ENCODE assay signal across 1 cellular context in genomic region chr11:10307411-10308207, GRCh38.
A peak's percentile ranks its signal among the peaks of the same experiment; 100 is the strongest.
TF ChIP-seq lines count a peak whose summit lies in the region.

No MANE protein-coding gene starts in this region.

TF ChIP-seq in HEK293, 187 proteins besides CTCF, POLR2A, EP300 and RAD21 (continued from another document and continues in another):
- TF ChIP-seq, protein P1, sequence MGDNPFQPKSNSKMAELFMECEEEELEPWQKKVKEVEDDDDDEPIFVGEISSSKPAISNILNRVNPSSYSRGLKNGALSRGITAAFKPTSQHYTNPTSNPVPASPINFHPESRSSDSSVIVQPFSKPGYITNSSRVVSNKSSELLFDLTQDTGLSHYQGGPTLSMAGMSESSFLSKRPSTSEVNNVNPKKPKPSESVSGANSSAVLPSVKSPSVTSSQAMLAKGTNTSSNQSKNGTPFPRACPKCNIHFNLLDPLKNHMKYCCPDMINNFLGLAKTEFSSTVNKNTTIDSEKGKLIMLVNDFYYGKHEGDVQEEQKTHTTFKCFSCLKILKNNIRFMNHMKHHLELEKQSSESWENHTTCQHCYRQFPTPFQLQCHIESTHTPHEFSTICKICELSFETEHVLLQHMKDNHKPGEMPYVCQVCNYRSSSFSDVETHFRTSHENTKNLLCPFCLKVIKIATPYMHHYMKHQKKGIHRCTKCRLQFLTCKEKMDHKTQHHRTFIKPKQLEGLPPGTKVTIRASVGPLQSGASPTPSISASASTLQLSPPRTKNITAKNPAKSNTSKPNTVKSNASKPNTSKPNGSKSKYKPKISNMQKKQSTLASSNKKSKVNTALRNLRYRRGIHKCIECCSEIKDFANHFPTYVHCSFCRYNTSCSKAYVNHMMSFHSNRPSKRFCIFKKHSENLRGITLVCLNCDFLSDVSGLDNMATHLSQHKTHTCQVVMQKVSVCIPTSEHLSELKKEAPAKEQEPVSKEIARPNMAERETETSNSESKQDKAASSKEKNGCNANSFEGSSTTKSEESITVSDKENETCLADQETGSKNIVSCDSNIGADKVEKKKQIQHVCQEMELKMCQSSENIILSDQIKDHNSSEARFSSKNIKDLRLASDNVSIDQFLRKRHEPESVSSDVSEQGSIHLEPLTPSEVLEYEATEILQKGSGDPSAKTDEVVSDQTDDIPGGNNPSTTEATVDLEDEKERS (tag by site-specific recombination; IDR thresholded peaks at IDR 0.05) = no peak
- no peak for TF ChIP-seq ZNF132 (tag by site-specific recombination; IDR thresholded peaks at IDR 0.05; ENCODE audit: borderline replicate concordance)
- peak; percentile 84 for TF ChIP-seq ZNF423 (tag by site-specific recombination; IDR thresholded peaks at IDR 0.05)
- peak; percentile 35; the same call in 1 of the 2 replicates for TF ChIP-seq KLF17 (tag by site-specific recombination; IDR thresholded peaks at IDR 0.05)
- 0 out of 2 replicates have a peak, but pooled peaks have one; percentile 11 for TF ChIP-seq YY1 (tag by site-specific recombination; IDR thresholded peaks at IDR 0.05)
- peak; percentile 28; the same call in 1 of the 2 replicates for TF ChIP-seq KLF9 (tag by site-specific recombination; IDR thresholded peaks at IDR 0.05; ENCODE audit: low read depth)
- TF ChIP-seq ZNF239 (tag by site-specific recombination; IDR thresholded peaks at IDR 0.05) = no peak
- TF ChIP-seq ZNF776 (tag by site-specific recombination; IDR thresholded peaks at IDR 0.05; ENCODE audit: borderline replicate concordance) = no peak
- no peak for TF ChIP-seq ZNF416 (tag by site-specific recombination; IDR thresholded peaks at IDR 0.05)
- TF ChIP-seq ZBTB44 (tag by site-specific recombination; IDR thresholded peaks at IDR 0.05) = no peak
- no peak for TF ChIP-seq ZNF214 (tag by site-specific recombination; IDR thresholded peaks at IDR 0.05; ENCODE audit: borderline replicate concordance)
- TF ChIP-seq ZNF394 (tag by site-specific recombination; IDR thresholded peaks at IDR 0.05; ENCODE audit: borderline replicate concordance) = no peak; the same call in 1 of the 2 replicates
- no peak for TF ChIP-seq ZNF221 (tag by site-specific recombination; IDR thresholded peaks at IDR 0.05; ENCODE audit: borderline replicate concordance)
- no peak for TF ChIP-seq ZNF518A (tag by site-specific recombination; conservative IDR thresholded peaks at IDR 0.05; ENCODE audit: low read depth)
- TF ChIP-seq ZNF580 (tag by site-specific recombination; IDR thresholded peaks at IDR 0.05) = 0 out of 2 replicates have a peak, but pooled peaks have one; percentile 18
- no peak for TF ChIP-seq ZNF658 (tag by site-specific recombination; IDR thresholded peaks at IDR 0.05)
- TF ChIP-seq ZNF140 (tag by site-specific recombination; IDR thresholded peaks at IDR 0.05) = no peak
- TF ChIP-seq, protein P2, sequence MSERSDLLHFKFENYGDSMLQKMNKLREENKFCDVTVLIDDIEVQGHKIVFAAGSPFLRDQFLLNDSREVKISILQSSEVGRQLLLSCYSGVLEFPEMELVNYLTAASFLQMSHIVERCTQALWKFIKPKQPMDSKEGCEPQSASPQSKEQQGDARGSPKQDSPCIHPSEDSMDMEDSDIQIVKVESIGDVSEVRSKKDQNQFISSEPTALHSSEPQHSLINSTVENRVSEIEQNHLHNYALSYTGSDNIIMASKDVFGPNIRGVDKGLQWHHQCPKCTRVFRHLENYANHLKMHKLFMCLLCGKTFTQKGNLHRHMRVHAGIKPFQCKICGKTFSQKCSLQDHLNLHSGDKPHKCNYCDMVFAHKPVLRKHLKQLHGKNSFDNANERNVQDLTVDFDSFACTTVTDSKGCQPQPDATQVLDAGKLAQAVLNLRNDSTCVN (tag by site-specific recombination; optimal IDR thresholded peaks at IDR 0.05) = peak; percentile 82
- no peak for TF ChIP-seq OVOL3 (tag by site-specific recombination; IDR thresholded peaks at IDR 0.05)
- TF ChIP-seq ZIC2 (tag by site-specific recombination; IDR thresholded peaks at IDR 0.05) = peak; percentile 79
- peak; percentile 78 for TF ChIP-seq ZNF660 (tag by site-specific recombination; IDR thresholded peaks at IDR 0.05)
- TF ChIP-seq HOXD13 (CRISPR knock-in tag; IDR thresholded peaks at IDR 0.05; ENCODE audit: borderline replicate concordance) = no peak
- TF ChIP-seq ZNF513 (tag by site-specific recombination; IDR thresholded peaks at IDR 0.05) = no peak
- TF ChIP-seq, protein P3, sequence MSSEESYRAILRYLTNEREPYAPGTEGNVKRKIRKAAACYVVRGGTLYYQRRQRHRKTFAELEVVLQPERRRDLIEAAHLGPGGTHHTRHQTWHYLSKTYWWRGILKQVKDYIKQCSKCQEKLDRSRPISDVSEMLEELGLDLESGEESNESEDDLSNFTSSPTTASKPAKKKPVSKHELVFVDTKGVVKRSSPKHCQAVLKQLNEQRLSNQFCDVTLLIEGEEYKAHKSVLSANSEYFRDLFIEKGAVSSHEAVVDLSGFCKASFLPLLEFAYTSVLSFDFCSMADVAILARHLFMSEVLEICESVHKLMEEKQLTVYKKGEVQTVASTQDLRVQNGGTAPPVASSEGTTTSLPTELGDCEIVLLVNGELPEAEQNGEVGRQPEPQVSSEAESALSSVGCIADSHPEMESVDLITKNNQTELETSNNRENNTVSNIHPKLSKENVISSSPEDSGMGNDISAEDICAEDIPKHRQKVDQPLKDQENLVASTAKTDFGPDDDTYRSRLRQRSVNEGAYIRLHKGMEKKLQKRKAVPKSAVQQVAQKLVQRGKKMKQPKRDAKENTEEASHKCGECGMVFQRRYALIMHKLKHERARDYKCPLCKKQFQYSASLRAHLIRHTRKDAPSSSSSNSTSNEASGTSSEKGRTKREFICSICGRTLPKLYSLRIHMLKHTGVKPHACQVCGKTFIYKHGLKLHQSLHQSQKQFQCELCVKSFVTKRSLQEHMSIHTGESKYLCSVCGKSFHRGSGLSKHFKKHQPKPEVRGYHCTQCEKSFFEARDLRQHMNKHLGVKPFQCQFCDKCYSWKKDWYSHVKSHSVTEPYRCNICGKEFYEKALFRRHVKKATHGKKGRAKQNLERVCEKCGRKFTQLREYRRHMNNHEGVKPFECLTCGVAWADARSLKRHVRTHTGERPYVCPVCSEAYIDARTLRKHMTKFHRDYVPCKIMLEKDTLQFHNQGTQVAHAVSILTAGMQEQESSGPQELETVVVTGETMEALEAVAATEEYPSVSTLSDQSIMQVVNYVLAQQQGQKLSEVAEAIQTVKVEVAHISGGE (tag by site-specific recombination; conservative IDR thresholded peaks at IDR 0.05; ENCODE audit: low read depth) = no peak
- no peak for TF ChIP-seq ZNF548 (tag by site-specific recombination; IDR thresholded peaks at IDR 0.05)
- no peak for TF ChIP-seq TSHZ1 (tag by site-specific recombination; IDR thresholded peaks at IDR 0.05; ENCODE audit: borderline replicate concordance)
- TF ChIP-seq ZNF169 (tag by site-specific recombination; IDR thresholded peaks at IDR 0.05) = no peak
- TF ChIP-seq ZFP41 (tag by site-specific recombination; IDR thresholded peaks at IDR 0.05; ENCODE audit: borderline replicate concordance) = no peak
- no peak for TF ChIP-seq ZNF645 (tag by site-specific recombination; IDR thresholded peaks at IDR 0.05)
- peak; percentile 90 for TF ChIP-seq ZBTB8A (tag by site-specific recombination; IDR thresholded peaks at IDR 0.05)
- TF ChIP-seq ZNF558 (tag by site-specific recombination; IDR thresholded peaks at IDR 0.05) = peak; percentile 81
- TF ChIP-seq ZFHX2 (tag by site-specific recombination; conservative IDR thresholded peaks at IDR 0.05) = peak; percentile 97
- TF ChIP-seq GFI1B (tag by site-specific recombination; IDR thresholded peaks at IDR 0.05) = no peak
